In the genomic region with DNA sequence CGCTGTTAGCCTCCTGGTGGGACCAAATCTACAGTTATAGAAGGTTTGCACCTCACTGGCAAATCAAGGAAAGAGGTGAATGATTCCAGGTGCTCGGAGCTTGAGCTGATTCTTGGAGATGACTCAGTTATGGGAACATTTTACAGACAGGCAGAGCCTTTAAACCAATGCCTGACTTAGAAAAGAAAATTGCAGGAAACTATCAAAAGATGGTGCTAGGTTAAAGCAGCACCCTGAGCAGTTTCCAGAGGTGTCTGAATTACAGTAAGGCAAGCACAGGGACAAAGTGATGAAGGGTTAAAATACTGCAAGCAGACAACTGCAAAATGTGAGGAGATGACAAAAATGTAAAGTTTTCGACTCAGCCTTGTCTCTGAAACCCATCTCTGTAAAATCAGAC, we compare ENCODE assay signal across 1 cellular context.
TF ChIP-seq lines count a peak whose summit lies in the region.

No MANE protein-coding gene starts in this region.

TF ChIP-seq in WTC11, 78 proteins besides CTCF, POLR2A, EP300 and RAD21 (continued from another document):
- TF ChIP-seq ARID4B (CRISPR knock-in tag; IDR thresholded peaks at IDR 0.05; ENCODE audit: borderline replicate concordance) = no peak
- TF ChIP-seq USF1 (CRISPR knock-in tag; IDR thresholded peaks at IDR 0.05) = no peak
- no peak for TF ChIP-seq USF2 (CRISPR knock-in tag; IDR thresholded peaks at IDR 0.05)
- no peak for TF ChIP-seq ZNF396 (CRISPR knock-in tag; IDR thresholded peaks at IDR 0.05; ENCODE audit: borderline replicate concordance)
- no peak for TF ChIP-seq ZMAT4 (CRISPR knock-in tag; IDR thresholded peaks at IDR 0.05)
- TF ChIP-seq ZNF425 (CRISPR knock-in tag; conservative IDR thresholded peaks at IDR 0.05) = no peak
- no peak for TF ChIP-seq FOXP4 (CRISPR knock-in tag; IDR thresholded peaks at IDR 0.05)
- TF ChIP-seq ZNF532 (CRISPR knock-in tag; IDR thresholded peaks at IDR 0.05; ENCODE audit: borderline replicate concordance) = no peak
- no peak for TF ChIP-seq JAZF1 (CRISPR knock-in tag; IDR thresholded peaks at IDR 0.05)
- TF ChIP-seq PRRX2 (CRISPR knock-in tag; IDR thresholded peaks at IDR 0.05) = no peak
- TF ChIP-seq SMAD4 (CRISPR knock-in tag; IDR thresholded peaks at IDR 0.05) = no peak
- TF ChIP-seq, protein P1, sequence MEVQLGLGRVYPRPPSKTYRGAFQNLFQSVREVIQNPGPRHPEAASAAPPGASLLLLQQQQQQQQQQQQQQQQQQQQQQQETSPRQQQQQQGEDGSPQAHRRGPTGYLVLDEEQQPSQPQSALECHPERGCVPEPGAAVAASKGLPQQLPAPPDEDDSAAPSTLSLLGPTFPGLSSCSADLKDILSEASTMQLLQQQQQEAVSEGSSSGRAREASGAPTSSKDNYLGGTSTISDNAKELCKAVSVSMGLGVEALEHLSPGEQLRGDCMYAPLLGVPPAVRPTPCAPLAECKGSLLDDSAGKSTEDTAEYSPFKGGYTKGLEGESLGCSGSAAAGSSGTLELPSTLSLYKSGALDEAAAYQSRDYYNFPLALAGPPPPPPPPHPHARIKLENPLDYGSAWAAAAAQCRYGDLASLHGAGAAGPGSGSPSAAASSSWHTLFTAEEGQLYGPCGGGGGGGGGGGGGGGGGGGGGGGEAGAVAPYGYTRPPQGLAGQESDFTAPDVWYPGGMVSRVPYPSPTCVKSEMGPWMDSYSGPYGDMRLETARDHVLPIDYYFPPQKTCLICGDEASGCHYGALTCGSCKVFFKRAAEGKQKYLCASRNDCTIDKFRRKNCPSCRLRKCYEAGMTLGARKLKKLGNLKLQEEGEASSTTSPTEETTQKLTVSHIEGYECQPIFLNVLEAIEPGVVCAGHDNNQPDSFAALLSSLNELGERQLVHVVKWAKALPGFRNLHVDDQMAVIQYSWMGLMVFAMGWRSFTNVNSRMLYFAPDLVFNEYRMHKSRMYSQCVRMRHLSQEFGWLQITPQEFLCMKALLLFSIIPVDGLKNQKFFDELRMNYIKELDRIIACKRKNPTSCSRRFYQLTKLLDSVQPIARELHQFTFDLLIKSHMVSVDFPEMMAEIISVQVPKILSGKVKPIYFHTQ (CRISPR knock-in tag; IDR thresholded peaks at IDR 0.05) = no peak
- no peak for TF ChIP-seq ELF4 (CRISPR knock-in tag; IDR thresholded peaks at IDR 0.05; ENCODE audit: low read depth)
- no peak for TF ChIP-seq MXD4 (CRISPR knock-in tag; IDR thresholded peaks at IDR 0.05; ENCODE audit: borderline replicate concordance)
- TF ChIP-seq, protein P2, sequence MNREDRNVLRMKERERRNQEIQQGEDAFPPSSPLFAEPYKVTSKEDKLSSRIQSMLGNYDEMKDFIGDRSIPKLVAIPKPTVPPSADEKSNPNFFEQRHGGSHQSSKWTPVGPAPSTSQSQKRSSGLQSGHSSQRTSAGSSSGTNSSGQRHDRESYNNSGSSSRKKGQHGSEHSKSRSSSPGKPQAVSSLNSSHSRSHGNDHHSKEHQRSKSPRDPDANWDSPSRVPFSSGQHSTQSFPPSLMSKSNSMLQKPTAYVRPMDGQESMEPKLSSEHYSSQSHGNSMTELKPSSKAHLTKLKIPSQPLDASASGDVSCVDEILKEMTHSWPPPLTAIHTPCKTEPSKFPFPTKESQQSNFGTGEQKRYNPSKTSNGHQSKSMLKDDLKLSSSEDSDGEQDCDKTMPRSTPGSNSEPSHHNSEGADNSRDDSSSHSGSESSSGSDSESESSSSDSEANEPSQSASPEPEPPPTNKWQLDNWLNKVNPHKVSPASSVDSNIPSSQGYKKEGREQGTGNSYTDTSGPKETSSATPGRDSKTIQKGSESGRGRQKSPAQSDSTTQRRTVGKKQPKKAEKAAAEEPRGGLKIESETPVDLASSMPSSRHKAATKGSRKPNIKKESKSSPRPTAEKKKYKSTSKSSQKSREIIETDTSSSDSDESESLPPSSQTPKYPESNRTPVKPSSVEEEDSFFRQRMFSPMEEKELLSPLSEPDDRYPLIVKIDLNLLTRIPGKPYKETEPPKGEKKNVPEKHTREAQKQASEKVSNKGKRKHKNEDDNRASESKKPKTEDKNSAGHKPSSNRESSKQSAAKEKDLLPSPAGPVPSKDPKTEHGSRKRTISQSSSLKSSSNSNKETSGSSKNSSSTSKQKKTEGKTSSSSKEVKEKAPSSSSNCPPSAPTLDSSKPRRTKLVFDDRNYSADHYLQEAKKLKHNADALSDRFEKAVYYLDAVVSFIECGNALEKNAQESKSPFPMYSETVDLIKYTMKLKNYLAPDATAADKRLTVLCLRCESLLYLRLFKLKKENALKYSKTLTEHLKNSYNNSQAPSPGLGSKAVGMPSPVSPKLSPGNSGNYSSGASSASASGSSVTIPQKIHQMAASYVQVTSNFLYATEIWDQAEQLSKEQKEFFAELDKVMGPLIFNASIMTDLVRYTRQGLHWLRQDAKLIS (CRISPR knock-in tag; IDR thresholded peaks at IDR 0.05; ENCODE audit: borderline replicate concordance) = no peak
- no peak for TF ChIP-seq NFYB (CRISPR knock-in tag; conservative IDR thresholded peaks at IDR 0.05; ENCODE audit: low read depth)
- no peak for TF ChIP-seq KAT7 (CRISPR knock-in tag; IDR thresholded peaks at IDR 0.05; ENCODE audit: borderline replicate concordance)
- TF ChIP-seq, protein P3, sequence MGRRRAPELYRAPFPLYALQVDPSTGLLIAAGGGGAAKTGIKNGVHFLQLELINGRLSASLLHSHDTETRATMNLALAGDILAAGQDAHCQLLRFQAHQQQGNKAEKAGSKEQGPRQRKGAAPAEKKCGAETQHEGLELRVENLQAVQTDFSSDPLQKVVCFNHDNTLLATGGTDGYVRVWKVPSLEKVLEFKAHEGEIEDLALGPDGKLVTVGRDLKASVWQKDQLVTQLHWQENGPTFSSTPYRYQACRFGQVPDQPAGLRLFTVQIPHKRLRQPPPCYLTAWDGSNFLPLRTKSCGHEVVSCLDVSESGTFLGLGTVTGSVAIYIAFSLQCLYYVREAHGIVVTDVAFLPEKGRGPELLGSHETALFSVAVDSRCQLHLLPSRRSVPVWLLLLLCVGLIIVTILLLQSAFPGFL (CRISPR knock-in tag; IDR thresholded peaks at IDR 0.05; ENCODE audit: borderline replicate concordance) = no peak
